7 cellular contexts compared by ENCODE assay signal in the genomic region with DNA sequence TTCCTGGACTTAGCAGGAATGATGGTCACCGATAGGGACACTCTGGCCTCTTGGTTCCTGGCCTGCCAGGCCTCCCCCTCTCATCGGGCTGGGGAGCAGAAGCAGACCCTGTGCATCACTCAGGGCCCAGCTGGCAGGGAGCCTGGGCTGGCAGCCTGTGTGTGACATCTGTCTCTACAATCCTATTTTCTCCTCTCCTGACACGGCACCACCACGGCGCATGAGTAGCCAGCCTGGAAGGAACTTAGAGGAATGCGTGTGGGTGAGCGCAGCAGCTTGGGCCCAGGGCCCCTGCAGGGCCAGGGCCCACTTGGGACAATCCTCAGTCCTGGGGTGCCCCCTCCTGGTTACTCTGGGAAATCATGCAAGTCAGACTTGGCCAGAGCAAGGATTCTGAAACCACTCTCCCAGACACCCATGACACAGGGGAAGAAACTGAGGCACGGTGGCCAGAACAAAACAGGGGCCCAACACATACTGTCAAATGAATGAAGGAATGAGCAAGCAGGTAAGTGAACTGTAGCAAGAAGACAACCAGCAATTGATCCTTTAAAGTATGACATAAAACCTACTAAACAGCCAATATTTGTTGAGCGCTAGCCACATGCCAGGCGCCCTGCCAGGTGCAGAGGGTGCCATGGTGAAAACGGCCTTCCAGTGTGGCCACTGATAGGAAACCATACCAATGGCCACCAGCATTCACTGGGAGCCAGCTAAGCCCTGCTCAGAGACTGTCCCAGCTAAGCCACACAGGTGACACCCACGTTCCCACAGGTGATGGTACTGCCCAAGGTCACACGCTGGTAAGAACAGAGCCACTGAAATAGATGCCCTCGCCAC.
DNase-seq lines count a peak whose midpoint lies in the region; ATAC-seq and TF ChIP-seq lines count a peak whose summit lies in the region.

No MANE protein-coding gene starts in this region.

- no peak overlapping the region for H3K4me3 ChIP-seq in GM12865 (ENCODE audit: low read depth, low read length)
- H3K4me3 ChIP-seq in cardiac fibroblast (replicated peaks in 1 of 2; ENCODE audit: low read depth in 2 of 2, low read length in 2 of 2) = no peak overlapping the region

- peak; percentile 80 for TF ChIP-seq CTCF in GM12865 (IDR thresholded peaks at IDR 0.05; ENCODE audit: insufficient read depth, low read depth, low read length, missing control alignments)
- peak; percentile 69 for TF ChIP-seq CTCF in cardiac fibroblast (IDR thresholded peaks at IDR 0.05; ENCODE audit: low read depth, low read length)

- peak; percentile 83 for DNase-seq in GM12865 (ENCODE audit: low read depth)
- DNase-seq in NCI-H146 treated with DMSO at 0.1 percent for 48 hours (lab: John Stamatoyannopoulos, UW; ENCODE audit: unreplicated experiment) = peak; percentile 1
- peak; percentile 38 to 57 (median 51) for DNase-seq in activated CD4-positive, CD25-positive, alpha-beta regulatory T cell (lab: John Stamatoyannopoulos, UW)
- peak; percentile 84 to 86 for DNase-seq in cardiac fibroblast (ENCODE audit: low read depth in 2 of 2)
- peak; percentile 31 for DNase-seq in kidney glomerular epithelial cell (lab: John Stamatoyannopoulos, UW)
- peak; percentile 62 to 70 for DNase-seq in stimulated activated CD4-positive, alpha-beta T cell treated with anti-CD3 and anti-CD28 coated beads, Interleukin-1b, Interleukin-23, amount 100 ng/mL, for 4 hours (ENCODE audit: low read depth in 2 of 2)

- ATAC-seq in HG03139 (IDR thresholded peaks at IDR 0.05; ENCODE audit: unreplicated experiment) = no peak

Comparison
In these comparisons a context has a peak if more than half of its experiments do, and no peak if none do; other contexts are left out.
1. DNase-seq: peak in every context shown above with its lines; median percentile 85 in cardiac fibroblast; 83 in GM12865; 66 in stimulated activated CD4-positive, alpha-beta T cell treated with anti-CD3 and anti-CD28 coated beads, Interleukin-1b, Interleukin-23, amount 100 ng/mL, for 4 hours; 51 in activated CD4-positive, CD25-positive, alpha-beta regulatory T cell; 31 in kidney glomerular epithelial cell; 1 in NCI-H146 treated with DMSO at 0.1 percent for 48 hours.